ENCODE assay signal across 13 cellular contexts in genomic region chr18:5979971-5980457, GRCh38.
A peak's percentile ranks its signal among the peaks of the same experiment; 100 is the strongest.
DNase-seq lines count a peak whose midpoint lies in the region; ATAC-seq and TF ChIP-seq lines count a peak whose summit lies in the region.
"Had no signal": no experiment of that assay in that cellular context is flagged by ENCODE, and none has a peak within 500 bp of the region (broad histone marks: within the 10 kb centered on the region; RNA-seq: fewer than 3 reads in every experiment).

No MANE protein-coding gene starts in this region.

- H2AFZ ChIP-seq in GM23338: no peak overlapping the region

- peak; percentile 30 for DNase-seq in activated naive CD4-positive, alpha-beta T cell treated with anti-CD3 and anti-CD28 coated beads for 36 hours
- DNase-seq in activated naive CD4-positive, alpha-beta T cell treated with Interleukin-2 at 50 U/mL for 16 hours: no peak
- DNase-seq in GM23338 (ENCODE audit: low spot score) (no peak), ureter (ENCODE audit: low spot score) (peak; percentile 29)
- DNase-seq in CD4-positive, alpha-beta memory T cell: no peak
- DNase-seq: activated CD4-positive, CD25-positive, alpha-beta regulatory T cell treated with anti-CD3 and anti-CD28 coated beads, Interleukin-2, amount 50 U/mL, for 72 hours; activated naive CD8-positive, alpha-beta T cell treated with anti-CD3 and anti-CD28 coated beads for 36 hours had no signal

- no peaks in the 10 kb centered on the region for H4K20me1 ChIP-seq in GM23338 (replicated peaks; ENCODE audit: insufficient read depth)

- POLR2A ChIA-PET in CD4-positive, alpha-beta memory T cell (lab: Charles Lee; ENCODE audit: partially characterized antibody): no interaction called here

- H3K4me1 Mint-ChIP-seq in activated naive CD4-positive, alpha-beta T cell treated with anti-CD3 and anti-CD28 coated beads for 36 hours (ENCODE audit: low read depth): no peaks in the 10 kb centered on the region
- H3K4me1 Mint-ChIP-seq in GM23338: peaks cover 29% of the 10 kb centered on the region
- no peaks in the 10 kb centered on the region for H3K4me1 Mint-ChIP-seq in CD4-positive, alpha-beta memory T cell

- no peak; a peak in 1 of 4 replicates for TF ChIP-seq CTCF in GM23338 (conservative IDR thresholded peaks at IDR 0.05; ENCODE audit: low read depth in 2 of 2)

- H3K27me3 ChIP-seq in GM23338 (ENCODE audit: insufficient read depth): no peaks in the 10 kb centered on the region
- H3K27me3 ChIP-seq in CD4-positive, alpha-beta memory T cell (ENCODE audit: insufficient read depth, low read length): no peaks in the 10 kb centered on the region
- H3K27me3 ChIP-seq: dorsolateral prefrontal cortex had no signal

- H3K4me3 Mint-ChIP-seq in activated naive CD4-positive, alpha-beta T cell treated with anti-CD3 and anti-CD28 coated beads for 36 hours: no peak overlapping the region
- no peak overlapping the region for H3K4me3 Mint-ChIP-seq in GM23338
- H3K4me3 Mint-ChIP-seq in CD4-positive, alpha-beta memory T cell: no peak overlapping the region
- H3K4me3 Mint-ChIP-seq: activated naive CD8-positive, alpha-beta T cell treated with anti-CD3 and anti-CD28 coated beads for 36 hours had no signal

- H3K36me3 ChIP-seq in GM23338 (ENCODE audit: insufficient read depth): no peaks in the 10 kb centered on the region
- H3K36me3 ChIP-seq in CD4-positive, alpha-beta memory T cell (ENCODE audit: insufficient read depth, low read length): no peaks in the 10 kb centered on the region

- 0 out of 2 replicates have a peak, but pooled peaks cover 5% of the 10 kb centered on the region for H3K9me2 ChIP-seq in GM23338 (ENCODE audit: insufficient read depth)

- no peaks in the 10 kb centered on the region for H3K9me3 Mint-ChIP-seq in activated naive CD4-positive, alpha-beta T cell treated with anti-CD3 and anti-CD28 coated beads for 36 hours
- H3K9me3 Mint-ChIP-seq in GM23338: no peaks in the 10 kb centered on the region
- H3K9me3 Mint-ChIP-seq in CD4-positive, alpha-beta memory T cell: no peaks in the 10 kb centered on the region
- H3K9me3 Mint-ChIP-seq: activated naive CD8-positive, alpha-beta T cell treated with anti-CD3 and anti-CD28 coated beads for 36 hours had no signal

- intact Hi-C loops in activated naive CD4-positive, alpha-beta T cell treated with anti-CD3 and anti-CD28 coated beads for 36 hours (cut with micrococcal nuclease): no loop called here
- intact Hi-C loops in CD4-positive, alpha-beta memory T cell (cut with micrococcal nuclease): loop anchor here (10.0 kb wide), 1 partner anchor 615 kb away; no protein-coding TSS in a partner anchor

- H3K4me1 ChIP-seq in GM23338 (ENCODE audit: insufficient read depth): no peaks in the 10 kb centered on the region
- H3K4me1 ChIP-seq in CD4-positive, alpha-beta memory T cell (ENCODE audit: insufficient read depth, low read length): no peaks in the 10 kb centered on the region

- no peaks in the 10 kb centered on the region for H3K36me3 Mint-ChIP-seq in activated naive CD4-positive, alpha-beta T cell treated with anti-CD3 and anti-CD28 coated beads for 36 hours (ENCODE audit: low read depth)
- H3K36me3 Mint-ChIP-seq in GM23338 (ENCODE audit: low read depth): no peaks in the 10 kb centered on the region; the same call in 2 of the 3 replicates
- no peaks in the 10 kb centered on the region for H3K36me3 Mint-ChIP-seq in CD4-positive, alpha-beta memory T cell
- H3K36me3 Mint-ChIP-seq: activated naive CD8-positive, alpha-beta T cell treated with anti-CD3 and anti-CD28 coated beads for 36 hours had no signal

- no peaks in the 10 kb centered on the region for H3K79me2 ChIP-seq in GM23338 (replicated peaks; ENCODE audit: insufficient read depth)

- peak; percentile 66 for ATAC-seq in GM23338
- ATAC-seq in HG03432 (IDR thresholded peaks at IDR 0.05; ENCODE audit: unreplicated experiment): peak; percentile 69
- ATAC-seq in GM19467 (IDR thresholded peaks at IDR 0.05; ENCODE audit: unreplicated experiment): no peak
- ATAC-seq in HG03457 (IDR thresholded peaks at IDR 0.05; ENCODE audit: unreplicated experiment): no peak

- no peak overlapping the region for H3K4me2 ChIP-seq in GM23338
- H3K4me2 ChIP-seq: smooth muscle cell had no signal

- H3F3A ChIP-seq in GM23338 (replicated peaks; ENCODE audit: low read depth): no peaks in the 10 kb centered on the region

- no peak overlapping the region for H3K27ac Mint-ChIP-seq in activated naive CD4-positive, alpha-beta T cell treated with anti-CD3 and anti-CD28 coated beads for 36 hours
- H3K27ac Mint-ChIP-seq in GM23338: no peak overlapping the region
- H3K27ac Mint-ChIP-seq in CD4-positive, alpha-beta memory T cell: no peak overlapping the region
- H3K27ac Mint-ChIP-seq: activated naive CD8-positive, alpha-beta T cell treated with anti-CD3 and anti-CD28 coated beads for 36 hours had no signal

- no peaks in the 10 kb centered on the region for H3K27me3 Mint-ChIP-seq in activated naive CD4-positive, alpha-beta T cell treated with anti-CD3 and anti-CD28 coated beads for 36 hours (ENCODE audit: low read depth)
- peaks cover 3% of the 10 kb centered on the region for H3K27me3 Mint-ChIP-seq in GM23338 (ENCODE audit: insufficient read depth, low read depth, poor library complexity)
- H3K27me3 Mint-ChIP-seq in CD4-positive, alpha-beta memory T cell: no peaks in the 10 kb centered on the region
- H3K27me3 Mint-ChIP-seq: activated naive CD8-positive, alpha-beta T cell treated with anti-CD3 and anti-CD28 coated beads for 36 hours had no signal

- H3K4me3 ChIP-seq in GM23338: no peak overlapping the region
- H3K4me3 ChIP-seq in CD4-positive, alpha-beta memory T cell (ENCODE audit: low read length in 2 of 2): no peak overlapping the region
- H3K4me3 ChIP-seq: dorsolateral prefrontal cortex, smooth muscle cell had no signal

- H3K9me3 ChIP-seq in CD4-positive, alpha-beta memory T cell (ENCODE audit: control insufficient read depth in 1 of 2, low read length in 2 of 2): no peaks in the 10 kb centered on the region

- CTCF ChIA-PET in activated naive CD4-positive, alpha-beta T cell treated with anti-CD3 and anti-CD28 coated beads for 36 hours (lab: Charles Lee): interaction anchor here (1.2 kb wide), 1 partner anchor 13 kb away, joined by 3 read pairs; no protein-coding TSS in a partner anchor
- CTCF ChIA-PET in CD4-positive, alpha-beta memory T cell (lab: Charles Lee; ENCODE audit: partially characterized antibody): no interaction called here

- no peak overlapping the region for H3K27ac ChIP-seq in GM23338 (ENCODE audit: low read depth)
- no peak overlapping the region for H3K27ac ChIP-seq in CD4-positive, alpha-beta memory T cell (ENCODE audit: low read depth, low read length)
- H3K27ac ChIP-seq: dorsolateral prefrontal cortex, HL-60 had no signal

TF ChIP-seq in GM23338, 12 proteins besides CTCF, POLR2A, EP300 and RAD21 (continues in another document):
- TF ChIP-seq ETS1 (IDR thresholded peaks at IDR 0.05) (no peak), POLR2AphosphoS5 (IDR thresholded peaks at IDR 0.05; ENCODE audit: low read depth) (no peak)

Comparison
In these comparisons a context has a peak if more than half of its experiments do, and no peak if none do; other contexts are left out.
1. DNase-seq: peak in activated naive CD4-positive, alpha-beta T cell treated with anti-CD3 and anti-CD28 coated beads for 36 hours (single experiment) and ureter (single experiment); none in activated naive CD4-positive, alpha-beta T cell treated with Interleukin-2 at 50 U/mL for 16 hours (single experiment), GM23338 (single experiment) and CD4-positive, alpha-beta memory T cell (0 of 5).
2. ATAC-seq: peak in GM23338 (single experiment) and HG03432 (single experiment); none in GM19467 (single experiment) and HG03457 (single experiment).